13 cellular contexts compared by ENCODE assay signal in the genomic region with DNA sequence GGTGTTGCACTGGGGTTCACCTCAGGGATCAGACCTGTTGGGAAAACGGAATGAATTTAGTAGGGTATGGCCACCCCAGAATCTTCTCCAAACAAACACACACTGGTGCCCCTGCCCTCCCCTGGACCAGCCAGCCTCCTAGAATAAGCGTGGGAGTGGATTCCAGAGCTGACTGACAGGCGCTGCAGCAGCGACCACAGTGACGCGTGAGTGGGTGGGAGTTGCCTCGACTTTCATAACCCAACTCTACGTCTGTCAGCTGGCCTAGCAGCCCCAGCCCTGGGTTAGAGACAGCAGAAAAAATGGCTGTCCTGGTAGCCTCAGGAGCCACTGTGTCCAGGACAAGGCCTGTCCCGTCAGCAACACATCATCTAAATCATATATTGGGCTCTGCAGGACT. TPM values are rescaled to one million over a fixed set of nuclear protein-coding genes. Genes with fewer than 3 reads are reported as not detected.
A peak's percentile ranks its signal among the peaks of the same experiment; 100 is the strongest.
DNase-seq lines count a peak whose midpoint lies in the region; ATAC-seq and TF ChIP-seq lines count a peak whose summit lies in the region.
"Had no signal": no experiment of that assay in that cellular context is flagged by ENCODE, and none has a peak within 500 bp of the region (broad histone marks: within the 10 kb centered on the region; RNA-seq: fewer than 3 reads in every experiment).

No MANE protein-coding gene starts in this region.

- 40 to 57% methylated on average over 3 to 5 of the region's 9 CpGs for WGBS in esophagus squamous epithelium, 2 donors

- no peak overlapping the region for H3K4me2 ChIP-seq in MM.1S (ENCODE audit: low read depth, low read length)

- peaks cover 10 to 61% (median 13%) of the 10 kb centered on the region in 3 donors for H3K4me1 ChIP-seq in esophagus squamous epithelium
- H3K4me1 ChIP-seq in MM.1S (ENCODE audit: low read length), result no peaks in the 10 kb centered on the region
- H3K4me1 ChIP-seq: BE2C had no signal

- H3K27ac ChIP-seq in RWPE1 (peak overlapping the region; percentile 84), esophagus squamous epithelium (peak overlapping the region; percentile 68 to 88 (median 75)), MM.1S (ENCODE audit: low read length) (no peak overlapping the region)
- H3K27ac ChIP-seq: left lung had no signal

- H3K4me3 ChIP-seq in esophagus squamous epithelium, result no peak overlapping the region
- no peak overlapping the region for H3K4me3 ChIP-seq in MM.1S (ENCODE audit: low read length)
- H3K4me3 ChIP-seq: dorsolateral prefrontal cortex, left lung had no signal

- CTCF ChIA-PET in RWPE1 (lab: Yijun Ruan, JAX), result interaction anchor here (0.7 kb wide), 1 partner anchor 123 kb away, joined by 3 read pairs; no protein-coding TSS in a partner anchor

- POLR2A ChIA-PET in RWPE1 (lab: Yijun Ruan, JAX; ENCODE audit: low non-redundant PET), result no interaction called here

- no peak overlapping the region for H3K4me3 Mint-ChIP-seq in natural killer cell treated with Interleukin-12 subunit alpha and Interleukin-12 subunit beta and Interleukin-15 and Interleukin-18, amount 100 ng/mL, for 72 hours
- no peak overlapping the region for H3K4me3 Mint-ChIP-seq in osteocyte (ENCODE audit: unreplicated experiment)

- no peak for TF ChIP-seq POLR2A in esophagus squamous epithelium (IDR thresholded peaks at IDR 0.05)

- H3K27me3 Mint-ChIP-seq in natural killer cell treated with Interleukin-12 subunit alpha and Interleukin-12 subunit beta and Interleukin-15 and Interleukin-18, amount 100 ng/mL, for 72 hours, result no peaks in the 10 kb centered on the region
- no peaks in the 10 kb centered on the region for H3K27me3 Mint-ChIP-seq in osteocyte (ENCODE audit: unreplicated experiment)

- H3K27ac Mint-ChIP-seq in natural killer cell treated with Interleukin-12 subunit alpha and Interleukin-12 subunit beta and Interleukin-15 and Interleukin-18, amount 100 ng/mL, for 72 hours, result no peak overlapping the region
- no peak overlapping the region for H3K27ac Mint-ChIP-seq in osteocyte (ENCODE audit: unreplicated experiment)

- TF ChIP-seq CTCF in RWPE1 (conservative IDR thresholded peaks at IDR 0.05; ENCODE audit: low read depth) (no peak), esophagus squamous epithelium (IDR thresholded peaks at IDR 0.05) (no peak), osteocyte (IDR thresholded peaks at IDR 0.05) (no peak), MM.1S (IDR thresholded peaks at IDR 0.05; ENCODE audit: low read length) (no peak)

- intact Hi-C loops in esophagus squamous epithelium (cut with DNase I), result no loop called here

- DNase-seq in activated CD4-positive, alpha-beta T cell treated with anti-CD3 and anti-CD28 coated beads for 48 hours, result peak; percentile 76
- DNase-seq in activated CD4-positive, alpha-beta T cell treated with anti-CD3 and anti-CD28 coated beads, Interleukin-2, amount 50 U/mL, for 4 hours, result no peak
- DNase-seq in RWPE1 (ENCODE audit: low spot score) (no peak), esophagus squamous epithelium (lab: John Stamatoyannopoulos, UW) (no peak), osteocyte (ENCODE audit: extremely low spot score, unreplicated experiment) (no peak), MM.1S (no peak)
- DNase-seq in stimulated activated CD4-positive, alpha-beta T cell treated with anti-CD3 and anti-CD28 coated beads, Interleukin-4, amount 100 ng/mL, for 48 hours (ENCODE audit: low read depth in 2 of 2), result peak; percentile 45 to 54
- no peak for DNase-seq in natural killer cell treated with Interleukin-12 subunit alpha and Interleukin-12 subunit beta and Interleukin-15 and Interleukin-18, amount 100 ng/mL, for 72 hours (ENCODE audit: low spot score)
- DNase-seq: BE2C, left lung, NCI-H1930, NCI-H446 treated with DMSO at 0.1 percent for 48 hours had no signal

- ATAC-seq in natural killer cell treated with Interleukin-12 subunit alpha and Interleukin-12 subunit beta and Interleukin-15 and Interleukin-18, amount 100 ng/mL, for 72 hours, result no peak
- ATAC-seq: left lung had no signal

- peaks cover 4% of the 10 kb centered on the region for H3K36me3 Mint-ChIP-seq in natural killer cell treated with Interleukin-12 subunit alpha and Interleukin-12 subunit beta and Interleukin-15 and Interleukin-18, amount 100 ng/mL, for 72 hours
- H3K36me3 Mint-ChIP-seq in osteocyte (ENCODE audit: unreplicated experiment), result peaks cover 15% of the 10 kb centered on the region

- H3K4me1 Mint-ChIP-seq in natural killer cell treated with Interleukin-12 subunit alpha and Interleukin-12 subunit beta and Interleukin-15 and Interleukin-18, amount 100 ng/mL, for 72 hours (ENCODE audit: low read depth in 2 of 2), result no peaks in the 10 kb centered on the region
- no peaks in the 10 kb centered on the region for H3K4me1 Mint-ChIP-seq in osteocyte (ENCODE audit: unreplicated experiment)

- peaks cover 0 to 22% (median 0%) of the 10 kb centered on the region in 4 donors for H3K27me3 ChIP-seq in esophagus squamous epithelium
- no peaks in the 10 kb centered on the region; the same call in 1 of the 2 replicates for H3K27me3 ChIP-seq in MM.1S (replicated peaks; ENCODE audit: insufficient read depth, low read length)
- H3K27me3 ChIP-seq: BE2C, dorsolateral prefrontal cortex, left lung had no signal

- no peak overlapping the region for H3K9ac ChIP-seq in MM.1S (ENCODE audit: low read length)

- H3K79me2 ChIP-seq in MM.1S (ENCODE audit: low read length), result no peaks in the 10 kb centered on the region

- no peaks in the 10 kb centered on the region for H4K20me1 ChIP-seq in MM.1S (ENCODE audit: insufficient read depth, low read length)

- no peaks in the 10 kb centered on the region for H3K9me2 ChIP-seq in MM.1S (replicated peaks; ENCODE audit: insufficient read depth, low read length)

- no peaks in the 10 kb centered on the region for H3F3A ChIP-seq in MM.1S (ENCODE audit: insufficient read depth, low read length)

- no peak overlapping the region for H2AFZ ChIP-seq in MM.1S (ENCODE audit: low read length)

- H3K9me3 ChIP-seq in esophagus squamous epithelium, result no peaks in the 10 kb centered on the region
- H3K9me3 ChIP-seq in MM.1S (replicated peaks; ENCODE audit: insufficient read depth, low read length), result no peaks in the 10 kb centered on the region
- H3K9me3 ChIP-seq: BE2C, left lung had no signal

- H3K9me3 Mint-ChIP-seq in natural killer cell treated with Interleukin-12 subunit alpha and Interleukin-12 subunit beta and Interleukin-15 and Interleukin-18, amount 100 ng/mL, for 72 hours, result no peaks in the 10 kb centered on the region
- no peaks in the 10 kb centered on the region for H3K9me3 Mint-ChIP-seq in osteocyte (ENCODE audit: unreplicated experiment)

- H3K36me3 ChIP-seq in esophagus squamous epithelium, result peaks cover 30 to 57% (median 46%) of the 10 kb centered on the region in 3 donors
- no peaks in the 10 kb centered on the region for H3K36me3 ChIP-seq in MM.1S (replicated peaks; ENCODE audit: insufficient read depth, low read length)
- H3K36me3 ChIP-seq: BE2C had no signal

RNA-seq across cellular contexts. Expression of a gene that starts 9.9 kb away (rescaled TPM):
- total RNA-seq in esophagus squamous epithelium (10 to 100 TPM; 26.5 to 58.9 (median 39.7) TPM), osteocyte (3.2 and 6.9 TPM in 2 replicates)
- 10 to 100 TPM in 1 of 2 donors, 1 to 10 TPM in 1; 4.7 to 13.4 TPM for total RNA-seq in natural killer cell treated with Interleukin-12 subunit alpha and Interleukin-12 subunit beta and Interleukin-15 and Interleukin-18, amount 100 ng/mL, for 72 hours

RNA-seq across cellular contexts. Expression of a gene that starts 20.7 kb away (rescaled TPM):
- total RNA-seq in esophagus squamous epithelium, result 10 to 100 TPM; 20.4 to 36.9 (median 30.5) TPM
- total RNA-seq in natural killer cell treated with Interleukin-12 subunit alpha and Interleukin-12 subunit beta and Interleukin-15 and Interleukin-18, amount 100 ng/mL, for 72 hours, result 10 to 100 TPM in 1 of 2 donors, 1 to 10 TPM in 1; 6.7 to 12.1 TPM
- total RNA-seq in osteocyte, result 9.1 and 14.0 TPM in 2 replicates

RNA-seq across cellular contexts. Expression of a gene that starts 45.3 kb away (rescaled TPM):
- 1 to 10 TPM; 1.9 to 4.4 (median 3.4) TPM for total RNA-seq in esophagus squamous epithelium
- total RNA-seq in natural killer cell treated with Interleukin-12 subunit alpha and Interleukin-12 subunit beta and Interleukin-15 and Interleukin-18, amount 100 ng/mL, for 72 hours, result 1 to 10 TPM; 1.1 to 2.4 TPM
- 3.0 and 3.2 TPM in 2 replicates for total RNA-seq in osteocyte

Comparison
In these comparisons a context has a peak if more than half of its experiments do, and no peak if none do; other contexts are left out.
1. DNase-seq: peak in activated CD4-positive, alpha-beta T cell treated with anti-CD3 and anti-CD28 coated beads for 48 hours (single experiment) and stimulated activated CD4-positive, alpha-beta T cell treated with anti-CD3 and anti-CD28 coated beads, Interleukin-4, amount 100 ng/mL, for 48 hours (2 of 2); none in activated CD4-positive, alpha-beta T cell treated with anti-CD3 and anti-CD28 coated beads, Interleukin-2, amount 50 U/mL, for 4 hours (0 of 2), RWPE1 (single experiment), esophagus squamous epithelium (single experiment), natural killer cell treated with Interleukin-12 subunit alpha and Interleukin-12 subunit beta and Interleukin-15 and Interleukin-18, amount 100 ng/mL, for 72 hours (single experiment), osteocyte (single experiment) and MM.1S (single experiment).